8 cellular contexts compared by ENCODE assay signal in the genomic region with DNA sequence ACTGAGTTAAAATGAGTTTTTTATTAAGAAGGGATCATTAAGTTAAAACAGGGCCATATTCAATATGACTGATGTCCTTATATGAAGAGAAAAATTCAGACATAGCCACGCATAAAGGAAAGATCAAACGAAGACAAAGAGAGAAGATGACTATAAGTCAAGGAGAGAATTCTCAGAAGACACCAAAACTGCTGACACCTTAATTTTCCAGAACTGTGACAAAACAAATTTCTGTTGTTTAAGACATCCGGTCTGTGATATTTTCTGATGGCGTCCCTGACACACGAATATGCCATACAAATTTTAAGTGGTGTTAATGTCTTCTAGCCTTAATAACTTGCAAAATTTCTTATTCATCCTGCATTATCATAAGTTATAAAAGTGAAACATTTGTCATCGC.
"Had no signal": no experiment of that assay in that cellular context is flagged by ENCODE, and none has a peak within 500 bp of the region (broad histone marks: within the 10 kb centered on the region; RNA-seq: fewer than 3 reads in every experiment).

No MANE protein-coding gene starts in this region.

- H3K4me3 Mint-ChIP-seq: H9 had no signal

- DNase-seq: GOT3, H9, HCEC 1CT, Karpas-422, KBM-7 had no signal

- H3K9ac ChIP-seq: KMS-11 had no signal

- H3K4me1 Mint-ChIP-seq: H9 had no signal

- H3K27ac Mint-ChIP-seq: H9 had no signal

- FAIRE-seq: H54, HTR-8/SVneo had no signal

- H3K27ac ChIP-seq: KMS-11 had no signal

- H3K4me2 ChIP-seq: KMS-11 had no signal
